9 cellular contexts compared by ENCODE assay signal in the genomic region with DNA sequence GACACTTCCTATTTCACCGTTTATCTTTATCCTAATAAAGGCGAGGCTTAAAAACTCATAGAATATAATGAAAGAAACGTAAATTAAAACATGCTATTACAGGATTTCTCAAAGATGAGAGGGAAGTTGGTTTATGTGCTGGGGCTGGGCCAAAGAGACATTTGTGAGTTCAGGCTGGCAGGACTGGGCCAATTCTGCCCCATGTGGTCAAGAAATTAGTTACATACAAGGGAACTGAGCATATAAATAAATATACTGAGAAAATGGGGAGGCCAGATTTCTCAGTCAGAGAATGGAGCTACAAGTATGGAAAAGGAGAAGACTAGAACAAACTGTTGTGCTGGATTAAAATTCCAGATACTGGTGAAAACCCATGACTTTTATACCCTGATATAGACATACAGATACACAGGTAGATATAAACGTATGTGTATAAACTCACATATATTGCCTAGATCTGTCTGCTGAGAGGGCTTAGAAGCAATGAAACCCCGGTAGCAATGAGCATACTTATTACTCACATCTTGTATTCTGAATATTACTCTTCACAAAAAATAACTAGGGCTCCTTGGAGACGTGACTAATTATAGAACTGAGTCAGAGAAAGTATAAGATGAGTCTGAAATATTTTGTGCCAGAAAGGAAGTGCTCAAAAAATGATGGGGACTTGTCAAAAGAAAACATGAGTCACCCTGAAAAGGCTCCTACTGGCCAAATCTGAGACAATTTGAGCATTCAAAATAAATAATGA.
DNase-seq lines count a peak whose midpoint lies in the region; ATAC-seq and TF ChIP-seq lines count a peak whose summit lies in the region.
"Had no signal": no experiment of that assay in that cellular context is flagged by ENCODE, and none has a peak within 500 bp of the region (broad histone marks: within the 10 kb centered on the region; RNA-seq: fewer than 3 reads in every experiment).

No MANE protein-coding gene starts in this region.

- DNase-seq in activated naive CD4-positive, alpha-beta T cell (lab: John Stamatoyannopoulos, UW): no peak
- DNase-seq in HCEC 1CT: peak; percentile 94
- DNase-seq in LNCaP clone FGC (ENCODE audit: low read depth): peak; percentile 39
- peak; percentile 75 to 93 for DNase-seq in cardiac fibroblast (ENCODE audit: low read depth in 2 of 2)
- DNase-seq in gastrocnemius medialis: no peak
- DNase-seq in D341Med (ENCODE audit: low spot score): no peak
- no peak for DNase-seq in NCI-H345 treated with DMSO at 0.1 percent for 48 hours (lab: John Stamatoyannopoulos, UW; ENCODE audit: unreplicated experiment)
- DNase-seq: upper lobe of left lung had no signal

- intact Hi-C loops in gastrocnemius medialis (cut with DNase I; ENCODE audit: low total_unique reads): no loop called here

- no peak overlapping the region for H3K27ac ChIP-seq in gastrocnemius medialis
- H3K27ac ChIP-seq: upper lobe of left lung had no signal

- in situ Hi-C loops in gastrocnemius medialis (cut with MboI; ENCODE audit: low sequenced_read_pairs in 4 of 4): no loop called here

- peak overlapping the region; percentile 88 for H3K27ac Mint-ChIP-seq in activated naive CD4-positive, alpha-beta T cell treated with anti-CD3 and anti-CD28 coated beads, Interleukin-2, amount 50 U/mL, for 24 hours

- H3K27me3 ChIP-seq in gastrocnemius medialis: no peaks in the 10 kb centered on the region
- H3K27me3 ChIP-seq: upper lobe of left lung had no signal

- peaks cover 18% of the 10 kb centered on the region for H3K4me1 Mint-ChIP-seq in activated naive CD4-positive, alpha-beta T cell treated with anti-CD3 and anti-CD28 coated beads, Interleukin-2, amount 50 U/mL, for 24 hours

- H3K4me3 ChIP-seq in LNCaP clone FGC (ENCODE audit: low read depth, low read length) (no peak overlapping the region), cardiac fibroblast (replicated peaks in 1 of 2; ENCODE audit: low read depth in 2 of 2, low read length in 2 of 2) (no peak overlapping the region), gastrocnemius medialis (no peak overlapping the region)
- H3K4me3 ChIP-seq: upper lobe of left lung had no signal

- peak; percentile 65 to 72 for ATAC-seq in gastrocnemius medialis

- no peaks in the 10 kb centered on the region for H3K9me3 ChIP-seq in gastrocnemius medialis

- TF ChIP-seq CTCF in LNCaP clone FGC (IDR thresholded peaks at IDR 0.05; ENCODE audit: control insufficient read depth, extremely low read depth, insufficient read depth) (peak; percentile 62), cardiac fibroblast (IDR thresholded peaks at IDR 0.05; ENCODE audit: low read depth, low read length) (peak; percentile 24), gastrocnemius medialis (IDR thresholded peaks at IDR 0.05 in 4 of 5, conservative IDR thresholded peaks at IDR 0.05 in 1 of 5) (peak in 2 of 5 experiments; percentile 6 to 12)

- no peaks in the 10 kb centered on the region for H3K36me3 ChIP-seq in gastrocnemius medialis

- H3K4me1 ChIP-seq in gastrocnemius medialis: peaks cover 7 to 15% of the 10 kb centered on the region in 2 donors

- TF ChIP-seq POLR2A in gastrocnemius medialis (IDR thresholded peaks at IDR 0.05): no peak

- H3K27me3 Mint-ChIP-seq in activated naive CD4-positive, alpha-beta T cell treated with anti-CD3 and anti-CD28 coated beads, Interleukin-2, amount 50 U/mL, for 24 hours: no peaks in the 10 kb centered on the region

- H3K36me3 Mint-ChIP-seq in activated naive CD4-positive, alpha-beta T cell treated with anti-CD3 and anti-CD28 coated beads, Interleukin-2, amount 50 U/mL, for 24 hours: peaks cover 36% of the 10 kb centered on the region

- H3K4me3 Mint-ChIP-seq in activated naive CD4-positive, alpha-beta T cell treated with anti-CD3 and anti-CD28 coated beads, Interleukin-2, amount 50 U/mL, for 24 hours: no peak overlapping the region

- H3K9me3 Mint-ChIP-seq in activated naive CD4-positive, alpha-beta T cell treated with anti-CD3 and anti-CD28 coated beads, Interleukin-2, amount 50 U/mL, for 24 hours: peaks cover 18% of the 10 kb centered on the region

Comparison
In these comparisons a context has a peak if more than half of its experiments do, and no peak if none do; other contexts are left out.
1. DNase-seq: peak in HCEC 1CT (single experiment), LNCaP clone FGC (single experiment) and cardiac fibroblast (2 of 2); none in activated naive CD4-positive, alpha-beta T cell (0 of 4), gastrocnemius medialis (0 of 2), D341Med (single experiment) and NCI-H345 treated with DMSO at 0.1 percent for 48 hours (single experiment).